Comparison of ENCODE assay signal across 28 cellular contexts in the genomic region with DNA sequence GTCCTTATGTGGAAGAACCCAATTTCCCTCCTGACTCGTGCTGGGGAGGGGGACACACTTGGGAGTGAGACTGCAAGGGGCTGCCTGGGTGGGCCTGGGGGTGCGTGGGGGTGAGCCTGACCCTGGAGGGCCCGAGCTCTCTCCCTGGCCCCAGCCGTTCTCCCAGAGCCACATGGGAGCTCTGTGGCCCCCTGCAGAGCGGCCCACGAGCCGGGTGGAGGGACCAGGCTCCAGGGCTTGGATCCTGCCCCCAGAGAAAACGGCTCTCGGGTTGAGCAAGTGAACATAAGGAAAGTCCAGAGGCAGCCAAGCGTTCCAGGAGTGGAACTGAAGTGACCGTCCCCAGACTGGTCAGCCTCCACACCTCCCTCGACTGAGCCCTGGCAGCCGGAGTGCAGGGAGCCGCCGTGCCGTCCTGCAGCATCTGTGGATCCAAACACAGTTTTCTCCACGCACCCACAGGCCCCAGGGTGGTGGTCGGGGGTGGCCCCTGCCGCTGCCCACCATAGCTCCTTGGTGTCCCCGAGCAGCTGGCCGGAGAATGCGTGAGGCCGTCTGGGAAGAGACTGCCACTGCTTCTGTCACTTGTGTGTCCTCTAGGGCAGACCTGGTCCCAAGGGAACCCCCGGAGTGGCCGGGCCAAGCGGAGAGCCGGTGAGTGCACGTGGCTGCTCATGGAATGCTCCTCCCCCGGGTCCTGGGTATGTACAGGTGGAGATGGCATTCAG. TPM values are rescaled to one million over a fixed set of nuclear protein-coding genes. Genes with fewer than 3 reads are reported as not detected.
"Had no signal": no experiment of that assay in that cellular context is flagged by ENCODE, and none has a peak within 500 bp of the region (broad histone marks: within the 10 kb centered on the region; RNA-seq: fewer than 3 reads in every experiment).

No MANE protein-coding gene starts in this region.

- H2AFZ ChIP-seq: parathyroid adenoma had no signal

- H3K9me3 Mint-ChIP-seq: activated B cell treated with CpG ODN at 0.5 μM for 24 hours; activated T-cell treated with anti-CD3 and anti-CD28 coated beads, Interleukin-2, amount 50 U/mL, for 4 hours; activated T-helper 2 cell treated with anti-CD3 and anti-CD28 coated beads, Interferon-gamma antibody, Interleukin-2, Interleukin-4, amounts not matched to agents 10 μg/mL and 5 μg/mL and 100 μg/mL, durations not matched to agents 14 hours and 24 hours and 36 hours; dendritic cell treated with granulocyte-macrophage colony-stimulating factor and Interleukin-4, amounts not matched to agents 40 ng/mL and 50 ng/mL, for 4 days; nephron; stimulated activated naive B cell treated with anti-CD40 and anti-IgM and Interleukin-4, amounts not matched to agents 10 μg/mL and 1 μg/mL and 100 μg/mL, for 72 hours; type B pancreatic cell had no signal

- H3K4me1 ChIP-seq: parathyroid adenoma, testis had no signal

- H3K36me3 Mint-ChIP-seq: activated naive CD8-positive, alpha-beta T cell; stimulated activated naive B cell treated with anti-CD40 and anti-IgM and Interleukin-4, amounts not matched to agents 10 μg/mL and 1 μg/mL and 100 μg/mL, for 72 hours; type B pancreatic cell had no signal

- H3K9me3 ChIP-seq: adrenal gland, ascending aorta, sigmoid colon, testis, vagina had no signal

- H3K36me3 ChIP-seq: adrenal gland, ascending aorta, brain microvascular endothelial cell, sigmoid colon, vagina had no signal

- H3K4me3 ChIP-seq: adrenal gland, ascending aorta, sigmoid colon, smooth muscle cell, testis, vagina had no signal

- H3K9ac ChIP-seq: parathyroid adenoma had no signal

- H3K27ac Mint-ChIP-seq: activated B cell treated with CpG ODN at 0.5 μM for 24 hours; activated CD4-positive, alpha-beta T cell treated with anti-CD3 and anti-CD28 coated beads for 36 hours; activated naive CD8-positive, alpha-beta T cell; activated T-helper 2 cell treated with anti-CD3 and anti-CD28 coated beads, Interferon-gamma antibody, Interleukin-2, Interleukin-4, amounts not matched to agents 10 μg/mL and 5 μg/mL and 100 μg/mL, durations not matched to agents 14 hours and 24 hours and 36 hours; dendritic cell treated with granulocyte-macrophage colony-stimulating factor and Interleukin-4, amounts not matched to agents 40 ng/mL and 50 ng/mL, for 4 days; nephron; stimulated activated naive B cell treated with anti-CD40 and anti-IgM and Interleukin-4, amounts not matched to agents 10 μg/mL and 1 μg/mL and 100 μg/mL, for 72 hours; type B pancreatic cell had no signal

- ATAC-seq: activated CD4-positive, alpha-beta T cell treated with anti-CD3 and anti-CD28 coated beads for 36 hours; activated T-cell treated with anti-CD3 and anti-CD28 coated beads, Interleukin-2, amount 50 U/mL, for 4 hours; stimulated activated naive B cell treated with anti-CD40 and anti-IgM and Interleukin-4, amounts not matched to agents 10 μg/mL and 1 μg/mL and 100 μg/mL, for 72 hours had no signal

- H3K27me3 Mint-ChIP-seq: activated B cell treated with CpG ODN at 0.5 μM for 24 hours; activated CD4-positive, alpha-beta T cell treated with anti-CD3 and anti-CD28 coated beads for 36 hours; activated naive CD8-positive, alpha-beta T cell; stimulated activated naive B cell treated with anti-CD40 and anti-IgM and Interleukin-4, amounts not matched to agents 10 μg/mL and 1 μg/mL and 100 μg/mL, for 72 hours; type B pancreatic cell had no signal

- H3K4me2 ChIP-seq: smooth muscle cell had no signal

- H3K27ac ChIP-seq: adrenal gland, ascending aorta, brain microvascular endothelial cell, parathyroid adenoma, sigmoid colon, testis, vagina had no signal

- H3K4me3 Mint-ChIP-seq: activated B cell treated with CpG ODN at 0.5 μM for 24 hours; activated CD4-positive, alpha-beta T cell treated with anti-CD3 and anti-CD28 coated beads for 36 hours; activated naive CD8-positive, alpha-beta T cell; activated T-cell treated with anti-CD3 and anti-CD28 coated beads, Interleukin-2, amount 50 U/mL, for 4 hours; dendritic cell treated with granulocyte-macrophage colony-stimulating factor and Interleukin-4, amounts not matched to agents 40 ng/mL and 50 ng/mL, for 4 days; nephron; stimulated activated naive B cell treated with anti-CD40 and anti-IgM and Interleukin-4, amounts not matched to agents 10 μg/mL and 1 μg/mL and 100 μg/mL, for 72 hours; type B pancreatic cell had no signal

- H3K27me3 ChIP-seq: adrenal gland, ascending aorta, brain microvascular endothelial cell, sigmoid colon, testis, vagina had no signal

- DNase-seq: activated B cell treated with CpG ODN at 0.5 μM for 24 hours; activated CD4-positive, alpha-beta T cell treated with anti-CD3 and anti-CD28 coated beads for 36 hours; activated CD4-positive, alpha-beta T cell treated with anti-CD3 and anti-CD28 coated beads, Interleukin-2, amount 50 U/mL, for 48 hours; activated CD8-positive, alpha-beta memory T cell treated with anti-CD3 and anti-CD28 coated beads, Interleukin-2, amount 50 U/mL, for 48 hours; activated naive CD4-positive, alpha-beta T cell; activated T-cell treated with anti-CD3 and anti-CD28 coated beads, Interleukin-2, amount 50 U/mL, for 4 hours; brain microvascular endothelial cell; caudate nucleus; effector CD4-positive, alpha-beta T cell; erythroblast; foreskin fibroblast; sigmoid colon; stimulated activated CD4-positive, alpha-beta T cell treated with anti-CD3 and anti-CD28 coated beads, Interleukin-15, amount 100 ng/mL, for 24 hours; stimulated activated CD4-positive, alpha-beta T cell treated with anti-CD3 and anti-CD28 coated beads, Interleukin-2, amount 100 ng/mL, for 48 hours; stimulated activated CD8-positive, alpha-beta memory T cell treated with anti-CD3 and anti-CD28 coated beads, Interleukin-4, amount 100 ng/mL, for 48 hours; stimulated activated naive B cell treated with anti-CD40 and anti-IgM and Interleukin-4, amounts not matched to agents 10 μg/mL and 1 μg/mL and 100 μg/mL, for 72 hours; testis had no signal

RNA-seq across cellular contexts. Expression of gene COL9A3, which starts 10.6 kb away (rescaled TPM):
- total RNA-seq: activated CD4-positive, alpha-beta T cell treated with anti-CD3 and anti-CD28 coated beads for 36 hours; activated CD8-positive, alpha-beta memory T cell treated with anti-CD3 and anti-CD28 coated beads for 36 hours had no signal
